22 cellular contexts compared by ENCODE assay signal in genomic region chr1:166300767-166301166, GRCh38.
"Had no signal": no experiment of that assay in that cellular context is flagged by ENCODE, and none has a peak within 500 bp of the region (broad histone marks: within the 10 kb centered on the region; RNA-seq: fewer than 3 reads in every experiment).

No MANE protein-coding gene starts in this region.

- FAIRE-seq: astrocyte, colon, RCC 7860 had no signal

- H3K27me3 Mint-ChIP-seq: activated CD4-positive, alpha-beta memory T cell treated with anti-CD3 and anti-CD28 coated beads, Interleukin-2, amount 10 ng/mL, durations not matched to agents 7 days and 5 days; T-helper 17 cell had no signal

- DNase-seq: activated CD4-positive, alpha-beta memory T cell treated with anti-CD3 and anti-CD28 coated beads, Interleukin-2, amount 10 ng/mL, durations not matched to agents 7 days and 5 days; activated CD4-positive, alpha-beta T cell treated with anti-CD3 and anti-CD28 coated beads for 36 hours; activated CD4-positive, alpha-beta T cell treated with anti-CD3 and anti-CD28 coated beads, Interleukin-2, amount 50 U/mL, for 1 hour; activated gamma-delta T cell; activated naive CD4-positive, alpha-beta T cell treated with anti-CD3 and anti-CD28 coated beads for 36 hours; activated T-cell treated with anti-CD3 and anti-CD28 coated beads for 4 hours; activated T-cell treated with anti-CD3 and anti-CD28 coated beads, Interleukin-2, amount 50 U/mL, for 48 hours; amygdala; cerebellar nuclear complex; NCI-H1092; NCI-H1417; NCI-H2029 treated with DMSO at 0.1 percent for 48 hours; NCI-H524; SHP77 treated with DMSO at 0.1 percent for 48 hours; T-helper 17 cell; T-helper 9 cell had no signal

- H3K36me3 Mint-ChIP-seq: activated naive CD8-positive, alpha-beta T cell; brain had no signal

- H3K4me1 Mint-ChIP-seq: activated CD4-positive, alpha-beta memory T cell treated with anti-CD3 and anti-CD28 coated beads, Interleukin-2, amount 10 ng/mL, durations not matched to agents 7 days and 5 days; activated CD4-positive, alpha-beta T cell treated with anti-CD3 and anti-CD28 coated beads for 36 hours; activated T-helper 17 cell treated with anti-CD3 and anti-CD28 coated beads, Interleukin-2, amount 50 U/mL, for 72 hours; T-helper 17 cell had no signal

- H3K9me3 Mint-ChIP-seq: activated CD4-positive, alpha-beta memory T cell treated with anti-CD3 and anti-CD28 coated beads, Interleukin-2, amount 10 ng/mL, durations not matched to agents 7 days and 5 days; activated naive CD4-positive, alpha-beta T cell treated with anti-CD3 and anti-CD28 coated beads for 36 hours; brain had no signal

- H3K4me3 Mint-ChIP-seq: activated CD4-positive, alpha-beta memory T cell treated with anti-CD3 and anti-CD28 coated beads, Interleukin-2, amount 10 ng/mL, durations not matched to agents 7 days and 5 days; activated CD4-positive, alpha-beta T cell treated with anti-CD3 and anti-CD28 coated beads for 36 hours; activated naive CD4-positive, alpha-beta T cell treated with anti-CD3 and anti-CD28 coated beads for 36 hours; activated naive CD8-positive, alpha-beta T cell; activated T-helper 17 cell treated with anti-CD3 and anti-CD28 coated beads, Interleukin-2, amount 50 U/mL, for 72 hours; brain; T-helper 17 cell had no signal

- H3K27ac Mint-ChIP-seq: activated CD4-positive, alpha-beta memory T cell treated with anti-CD3 and anti-CD28 coated beads, Interleukin-2, amount 10 ng/mL, durations not matched to agents 7 days and 5 days; activated CD4-positive, alpha-beta T cell treated with anti-CD3 and anti-CD28 coated beads for 36 hours; activated naive CD4-positive, alpha-beta T cell treated with anti-CD3 and anti-CD28 coated beads for 36 hours; activated naive CD8-positive, alpha-beta T cell; activated T-helper 17 cell treated with anti-CD3 and anti-CD28 coated beads, Interleukin-2, amount 50 U/mL, for 72 hours; brain; T-helper 17 cell had no signal
